In the genomic region with DNA sequence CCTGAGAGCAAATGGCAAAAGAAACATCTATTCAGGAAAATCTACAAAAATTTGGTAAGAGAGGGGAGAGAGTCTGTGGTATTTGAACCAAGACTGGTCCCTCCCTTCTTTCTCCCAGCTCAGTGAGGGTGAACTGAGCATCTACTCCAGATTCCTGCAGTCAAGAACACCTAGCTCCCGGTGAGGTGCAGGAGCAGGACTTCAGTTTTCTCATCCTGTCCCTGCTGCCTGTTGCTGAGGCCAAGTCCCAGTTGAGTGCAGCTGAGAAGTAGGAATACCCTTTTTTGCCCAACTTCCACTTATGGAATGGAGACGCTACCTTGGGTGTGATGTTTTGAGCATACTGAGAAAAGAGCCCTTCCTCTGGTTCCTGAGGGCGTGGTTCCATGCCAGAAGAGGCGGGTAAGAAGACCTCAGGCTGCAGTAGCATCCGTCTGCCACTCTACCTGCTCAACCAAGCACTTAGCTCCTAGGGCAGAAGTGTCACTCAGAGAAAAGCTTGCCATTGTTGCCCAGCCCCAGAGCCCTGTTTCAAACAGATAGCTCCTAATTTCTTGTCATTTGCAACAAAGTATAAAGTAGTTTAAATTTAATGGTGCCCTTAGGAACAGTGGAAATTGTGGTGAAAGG, we compare ENCODE assay signal across 17 cellular contexts.
DNase-seq lines count a peak whose midpoint lies in the region; ATAC-seq and TF ChIP-seq lines count a peak whose summit lies in the region.
"Had no signal": no experiment of that assay in that cellular context is flagged by ENCODE, and none has a peak within 500 bp of the region (broad histone marks: within the 10 kb centered on the region; RNA-seq: fewer than 3 reads in every experiment).

No MANE protein-coding gene starts in this region.

- H3K9me3 ChIP-seq in left lung, result no peaks in the 10 kb centered on the region
- H3K9me3 ChIP-seq in left ventricle myocardium inferior (replicated peaks), result no peaks in the 10 kb centered on the region
- H3K9me3 ChIP-seq: gastrocnemius medialis, tibial nerve had no signal

- H3K27me3 Mint-ChIP-seq in activated naive CD4-positive, alpha-beta T cell treated with anti-CD3 and anti-CD28 coated beads, Interleukin-2, amount 10 ng/mL, durations not matched to agents 7 days and 5 days, result no peaks in the 10 kb centered on the region
- H3K27me3 Mint-ChIP-seq in activated naive CD8-positive, alpha-beta T cell treated with anti-CD3 and anti-CD28 coated beads for 36 hours, result no peaks in the 10 kb centered on the region
- no peaks in the 10 kb centered on the region for H3K27me3 Mint-ChIP-seq in stimulated activated memory B cell treated with anti-CD40 and anti-IgM and Interleukin-4, amounts not matched to agents 10 μg/mL and 1 μg/mL and 100 μg/mL, for 72 hours
- H3K27me3 Mint-ChIP-seq: brain; CD4-positive, CD25-positive, alpha-beta regulatory T cell had no signal

- TF ChIP-seq CTCF in left lung (IDR thresholded peaks at IDR 0.05) (no peak), left ventricle myocardium inferior (IDR thresholded peaks at IDR 0.05; ENCODE audit: borderline replicate concordance) (no peak)

- H3K4me1 ChIP-seq in left lung, result no peaks in the 10 kb centered on the region
- H3K4me1 ChIP-seq in left ventricle myocardium inferior, result peaks cover 6% of the 10 kb centered on the region
- H3K4me1 ChIP-seq: gastrocnemius medialis, tibial nerve had no signal

- peaks cover 61% of the 10 kb centered on the region for H3K36me3 Mint-ChIP-seq in activated naive CD4-positive, alpha-beta T cell treated with anti-CD3 and anti-CD28 coated beads, Interleukin-2, amount 10 ng/mL, durations not matched to agents 7 days and 5 days
- peaks cover 35% of the 10 kb centered on the region for H3K36me3 Mint-ChIP-seq in activated naive CD8-positive, alpha-beta T cell treated with anti-CD3 and anti-CD28 coated beads for 36 hours
- peaks cover 60% of the 10 kb centered on the region for H3K36me3 Mint-ChIP-seq in stimulated activated memory B cell treated with anti-CD40 and anti-IgM and Interleukin-4, amounts not matched to agents 10 μg/mL and 1 μg/mL and 100 μg/mL, for 72 hours

- DNase-seq in activated naive CD4-positive, alpha-beta T cell treated with anti-CD3 and anti-CD28 coated beads, Interleukin-2, amount 10 ng/mL, durations not matched to agents 7 days and 5 days, result no peak
- no peak for DNase-seq in activated naive CD4-positive, alpha-beta T cell (lab: John Stamatoyannopoulos, UW)
- DNase-seq in HuH-7.5 (ENCODE audit: low spot score) (peak; percentile 1), NCI-H146 (lab: John Stamatoyannopoulos, UW) (no peak), left lung (no peak), left ventricle myocardium inferior (no peak)
- DNase-seq in activated naive CD8-positive, alpha-beta T cell treated with anti-CD3 and anti-CD28 coated beads for 36 hours, result no peak
- DNase-seq: DND-41; gastrocnemius medialis; left cardiac atrium; NCI-H1694; NCI-H226; stimulated activated CD4-positive, alpha-beta T cell treated with anti-CD3 and anti-CD28 coated beads, Interleukin-12 subunit alpha, Interleukin-12 subunit beta, amount 100 ng/mL, for 4 hours had no signal

- H3K4me1 Mint-ChIP-seq in activated naive CD4-positive, alpha-beta T cell treated with anti-CD3 and anti-CD28 coated beads, Interleukin-2, amount 10 ng/mL, durations not matched to agents 7 days and 5 days, result peaks cover 5% of the 10 kb centered on the region
- peaks cover 14% of the 10 kb centered on the region for H3K4me1 Mint-ChIP-seq in activated naive CD8-positive, alpha-beta T cell treated with anti-CD3 and anti-CD28 coated beads for 36 hours
- peaks cover 23% of the 10 kb centered on the region for H3K4me1 Mint-ChIP-seq in stimulated activated memory B cell treated with anti-CD40 and anti-IgM and Interleukin-4, amounts not matched to agents 10 μg/mL and 1 μg/mL and 100 μg/mL, for 72 hours
- H3K4me1 Mint-ChIP-seq: brain had no signal

- no peak overlapping the region for H3K4me3 ChIP-seq in left lung
- H3K4me3 ChIP-seq in left ventricle myocardium inferior, result no peak overlapping the region
- H3K4me3 ChIP-seq: gastrocnemius medialis, tibial nerve had no signal

- H3K36me3 ChIP-seq in left lung (peaks cover 0 to 80% of the 10 kb centered on the region in 2 donors), left ventricle myocardium inferior (peaks cover 81% of the 10 kb centered on the region)

- CTCF ChIA-PET in activated naive CD4-positive, alpha-beta T cell treated with anti-CD3 and anti-CD28 coated beads, Interleukin-2, amount 10 ng/mL, durations not matched to agents 7 days and 5 days (lab: Charles Lee), result interaction anchor here (0.6 to 1.7 kb wide), 3 partner anchors 51 to 220 kb away, joined by 3 to 5 read pairs (median 3); no protein-coding TSS in a partner anchor

- ATAC-seq in stimulated activated memory B cell treated with anti-CD40 and anti-IgM and Interleukin-4, amounts not matched to agents 10 μg/mL and 1 μg/mL and 100 μg/mL, for 72 hours, result peak; percentile 71
- ATAC-seq in left lung, result no peak
- ATAC-seq: gastrocnemius medialis, left cardiac atrium had no signal

- H3K27ac ChIP-seq in left lung (no peak overlapping the region), left ventricle myocardium inferior (replicated peaks) (no peak overlapping the region)
- H3K27ac ChIP-seq: gastrocnemius medialis, tibial nerve had no signal

- peak overlapping the region; percentile 58 for H3K27ac Mint-ChIP-seq in activated naive CD4-positive, alpha-beta T cell treated with anti-CD3 and anti-CD28 coated beads, Interleukin-2, amount 10 ng/mL, durations not matched to agents 7 days and 5 days
- peak overlapping the region; percentile 60 for H3K27ac Mint-ChIP-seq in activated naive CD8-positive, alpha-beta T cell treated with anti-CD3 and anti-CD28 coated beads for 36 hours
- peak overlapping the region; percentile 81 for H3K27ac Mint-ChIP-seq in stimulated activated memory B cell treated with anti-CD40 and anti-IgM and Interleukin-4, amounts not matched to agents 10 μg/mL and 1 μg/mL and 100 μg/mL, for 72 hours
- H3K27ac Mint-ChIP-seq: brain had no signal

- intact Hi-C loops in left lung (cut with DNase I) (no loop called here), left ventricle myocardium inferior (cut with micrococcal nuclease) (no loop called here)

- no peaks in the 10 kb centered on the region for H3K9me3 Mint-ChIP-seq in activated naive CD4-positive, alpha-beta T cell treated with anti-CD3 and anti-CD28 coated beads, Interleukin-2, amount 10 ng/mL, durations not matched to agents 7 days and 5 days
- H3K9me3 Mint-ChIP-seq in activated naive CD8-positive, alpha-beta T cell treated with anti-CD3 and anti-CD28 coated beads for 36 hours, result no peaks in the 10 kb centered on the region
- H3K9me3 Mint-ChIP-seq in stimulated activated memory B cell treated with anti-CD40 and anti-IgM and Interleukin-4, amounts not matched to agents 10 μg/mL and 1 μg/mL and 100 μg/mL, for 72 hours, result peaks cover 3% of the 10 kb centered on the region

- H3K4me3 Mint-ChIP-seq in activated naive CD4-positive, alpha-beta T cell treated with anti-CD3 and anti-CD28 coated beads, Interleukin-2, amount 10 ng/mL, durations not matched to agents 7 days and 5 days, result no peak overlapping the region
- H3K4me3 Mint-ChIP-seq in activated naive CD8-positive, alpha-beta T cell treated with anti-CD3 and anti-CD28 coated beads for 36 hours, result no peak overlapping the region
- H3K4me3 Mint-ChIP-seq in stimulated activated memory B cell treated with anti-CD40 and anti-IgM and Interleukin-4, amounts not matched to agents 10 μg/mL and 1 μg/mL and 100 μg/mL, for 72 hours, result no peak overlapping the region
- H3K4me3 Mint-ChIP-seq: brain; CD4-positive, CD25-positive, alpha-beta regulatory T cell had no signal

- H3K27me3 ChIP-seq in left lung (no peaks in the 10 kb centered on the region), left ventricle myocardium inferior (ENCODE audit: low read depth) (no peaks in the 10 kb centered on the region)
- H3K27me3 ChIP-seq: gastrocnemius medialis, tibial nerve had no signal
